Comparison of ENCODE assay signal across 1 cellular context in genomic region chr17:17849863-17850373, GRCh38.
TF ChIP-seq lines count a peak whose summit lies in the region.

No MANE protein-coding gene starts in this region.

TF ChIP-seq in K562, 482 proteins besides CTCF, POLR2A, EP300 and RAD21 (continued from another document and continues in another):
- TF ChIP-seq ZBTB7A (IDR thresholded peaks at IDR 0.05; ENCODE audit: borderline replicate concordance, control insufficient read depth, low read depth, low read length) (no peak), ZNF639 (CRISPR knock-in tag; conservative IDR thresholded peaks at IDR 0.05 in 1 of 2, IDR thresholded peaks at IDR 0.05 in 1 of 2) (0 out of 4 replicates have a peak, but pooled peaks of 1 of the 2 experiments have one; percentile 47), RBM25 (IDR thresholded peaks at IDR 0.05; ENCODE audit: low read depth, low read length, severe bottlenecking) (no peak), ZNF668 (CRISPR knock-in tag; IDR thresholded peaks at IDR 0.05) (peak; percentile 58; the same call in 1 of the 2 replicates), NR0B1 (IDR thresholded peaks at IDR 0.05; ENCODE audit: partially characterized antibody) (no peak), HLTF (IDR thresholded peaks at IDR 0.05) (no peak), NEUROD1 (IDR thresholded peaks at IDR 0.05; ENCODE audit: borderline replicate concordance, low read depth, low read length, partially characterized antibody) (no peak), ZNF384 (IDR thresholded peaks at IDR 0.05; ENCODE audit: low read depth, low read length) (no peak), MECOM (CRISPR knock-in tag; IDR thresholded peaks at IDR 0.05) (peak; percentile 67; the same call in 1 of the 2 replicates), ZNF583 (CRISPR knock-in tag; IDR thresholded peaks at IDR 0.05) (peak; percentile 96), SRF (CRISPR knock-in tag; IDR thresholded peaks at IDR 0.05) (no peak), KLF16 (IDR thresholded peaks at IDR 0.05) (0 out of 2 replicates have a peak, but pooled peaks have one; percentile 20), MITF (IDR thresholded peaks at IDR 0.05) (0 out of 2 replicates have a peak, but pooled peaks have one; percentile 56), CC2D1A (IDR thresholded peaks at IDR 0.05) (no peak), ZNF551 (CRISPR knock-in tag; IDR thresholded peaks at IDR 0.05) (no peak), ZNF696 (CRISPR knock-in tag; conservative IDR thresholded peaks at IDR 0.05) (no peak), KAT8 (IDR thresholded peaks at IDR 0.05; ENCODE audit: low read depth) (no peak), HNRNPUL1 (IDR thresholded peaks at IDR 0.05; ENCODE audit: low read length) (no peak), REST (CRISPR knock-in tag; IDR thresholded peaks at IDR 0.05; ENCODE audit: low read depth) (peak; percentile 76; the same call in 1 of the 2 replicates), CBX1 (IDR thresholded peaks at IDR 0.05; ENCODE audit: low read depth) (no peak), WHSC1 (IDR thresholded peaks at IDR 0.05; ENCODE audit: low read length) (no peak), UBTF (IDR thresholded peaks at IDR 0.05; ENCODE audit: borderline replicate concordance in 1 of 2, low read depth in 2 of 2, low read length in 2 of 2) (no peak), PRDM10 (IDR thresholded peaks at IDR 0.05; ENCODE audit: partially characterized antibody) (no peak), SP2 (IDR thresholded peaks at IDR 0.05; ENCODE audit: extremely low read depth, low read depth, low read length, poor library complexity, severe bottlenecking) (no peak), ZNF3 (CRISPR knock-in tag; IDR thresholded peaks at IDR 0.05) (no peak), DACH1 (IDR thresholded peaks at IDR 0.05; ENCODE audit: partially characterized antibody) (no peak), ZNF12 (CRISPR knock-in tag; IDR thresholded peaks at IDR 0.05) (no peak), EWSR1 (IDR thresholded peaks at IDR 0.05; ENCODE audit: borderline replicate concordance, low read depth, partially characterized antibody) (no peak), RHOXF2B (CRISPR knock-in tag; conservative IDR thresholded peaks at IDR 0.05) (no peak), FOXM1 (IDR thresholded peaks at IDR 0.05; ENCODE audit: low read depth) (no peak; the same call in 1 of the 2 replicates), FOXM1 (CRISPR knock-in tag; IDR thresholded peaks at IDR 0.05; ENCODE audit: low read depth) (no peak), CREB5 (CRISPR knock-in tag; IDR thresholded peaks at IDR 0.05) (0 out of 2 replicates have a peak, but pooled peaks have one; percentile 49), ZNF124 (CRISPR knock-in tag; IDR thresholded peaks at IDR 0.05) (no peak), EP400 (IDR thresholded peaks at IDR 0.05) (peak; percentile 60), SFPQ (IDR thresholded peaks at IDR 0.05; ENCODE audit: low read depth, low read length) (no peak), SIN3B (IDR thresholded peaks at IDR 0.05; ENCODE audit: low read depth) (no peak), PML (IDR thresholded peaks at IDR 0.05; ENCODE audit: low read length) (no peak), NR2C2 (CRISPR knock-in tag; IDR thresholded peaks at IDR 0.05) (no peak), NR2C2 (tag; IDR thresholded peaks at IDR 0.05) (peak; percentile 77), KLF6 (CRISPR knock-in tag; IDR thresholded peaks at IDR 0.05; ENCODE audit: borderline replicate concordance) (peak; percentile 88; the same call in 1 of the 2 replicates), NELFE (IDR thresholded peaks at IDR 0.05; ENCODE audit: insufficient read depth, insufficient read length) (no peak), E2F1 (CRISPR knock-in tag; IDR thresholded peaks at IDR 0.05) (no peak)
